25 cellular contexts compared by ENCODE assay signal in the genomic region with DNA sequence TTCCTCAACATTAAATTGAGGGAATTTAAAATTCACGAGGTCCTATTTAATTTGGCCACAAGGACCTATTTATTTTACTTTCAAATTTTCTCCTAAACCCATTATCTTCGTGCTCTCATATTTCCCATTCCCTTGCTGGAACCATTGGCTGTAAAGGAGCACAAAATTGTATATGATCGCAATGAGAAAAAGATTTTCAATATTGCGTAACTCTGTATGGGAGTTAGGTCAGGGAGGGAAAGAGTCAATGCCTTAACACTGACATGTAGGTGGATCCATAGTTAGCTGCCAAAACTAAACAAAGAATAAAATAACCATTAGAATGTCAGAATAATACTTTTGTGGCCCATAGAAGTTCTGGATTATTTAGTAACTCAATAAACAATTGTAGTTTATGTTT.
"Had no signal": no experiment of that assay in that cellular context is flagged by ENCODE, and none has a peak within 500 bp of the region (broad histone marks: within the 10 kb centered on the region; RNA-seq: fewer than 3 reads in every experiment).

No MANE protein-coding gene starts in this region.

- DNase-seq: effector CD8-positive, alpha-beta T cell; endodermal cell; foreskin melanocyte; glutamatergic neuron; heart right ventricle; hippocampal formation; left cardiac atrium; left lung; mesenchymal stem cell; mucosa of descending colon; naive B cell; right lobe of liver; small intestine; stimulated activated CD4-positive, alpha-beta T cell treated with anti-CD3 and anti-CD28 coated beads, Interleukin-15, amount 100 ng/mL, for 24 hours; stimulated activated CD4-positive, alpha-beta T cell treated with anti-CD3 and anti-CD28 coated beads, Interleukin-2, amount 100 ng/mL, for 48 hours; stimulated activated naive B cell treated with anti-CD40 and anti-IgM and Interleukin-4, amounts not matched to agents 10 μg/mL and 1 μg/mL and 100 μg/mL, for 72 hours; transverse colon; upper lobe of right lung; uterus had no signal

- H2AFZ ChIP-seq: parathyroid adenoma had no signal

- H3K9me3 ChIP-seq: heart right ventricle, left lung, mucosa of descending colon, neutrophil, right lobe of liver, transverse colon, upper lobe of right lung, uterus had no signal

- H3K27me3 ChIP-seq: heart right ventricle, left lung, neutrophil, right lobe of liver, transverse colon, upper lobe of right lung, uterus had no signal

- H3K36me3 ChIP-seq: heart right ventricle, left lung, neutrophil, right lobe of liver, transverse colon, upper lobe of right lung, uterus had no signal

- H3K9ac ChIP-seq: parathyroid adenoma had no signal

- H3K4me1 ChIP-seq: heart right ventricle, left lung, right lobe of liver, transverse colon, upper lobe of right lung, uterus had no signal

- FAIRE-seq: islet of Langerhans, small intestine had no signal

- ATAC-seq: esophagus mucosa; heart right ventricle; left cardiac atrium; left lung; mucosa of descending colon; natural killer cell treated with Interleukin-12 subunit alpha and Interleukin-12 subunit beta and Interleukin-15 and Interleukin-18, amount 100 ng/mL, for 72 hours; stimulated activated naive B cell treated with anti-CD40 and anti-IgM and Interleukin-4, amounts not matched to agents 10 μg/mL and 1 μg/mL and 100 μg/mL, for 72 hours; upper lobe of right lung had no signal

- H3K27ac ChIP-seq: epithelial cell of prostate, heart right ventricle, left lung, neutrophil, parathyroid adenoma, right lobe of liver, transverse colon, upper lobe of right lung, uterus had no signal

- H3K4me3 ChIP-seq: heart right ventricle, left lung, mucosa of descending colon, right lobe of liver, transverse colon, upper lobe of right lung, uterus had no signal
